In genomic region chr3:170914212-170914611, GRCh38 we compare ENCODE assay signal across 26 cellular contexts.
"Had no signal": no experiment of that assay in that cellular context is flagged by ENCODE, and none has a peak within 500 bp of the region (broad histone marks: within the 10 kb centered on the region; RNA-seq: fewer than 3 reads in every experiment).

No MANE protein-coding gene starts in this region.

- H3K27ac Mint-ChIP-seq: dendritic cell treated with granulocyte-macrophage colony-stimulating factor and Interleukin-4, amounts not matched to agents 40 ng/mL and 50 ng/mL, for 4 days; effector memory CD8-positive, alpha-beta T cell; endodermal cell; mesothelial cell of epicardium; naive B cell had no signal

- H3K9me3 ChIP-seq: colonic mucosa had no signal

- H3K4me1 Mint-ChIP-seq: mesothelial cell of epicardium had no signal

- H3K27me3 ChIP-seq: colonic mucosa, esophagus squamous epithelium, gastrocnemius medialis, heart right ventricle, left lung had no signal

- H3K4me1 ChIP-seq: colonic mucosa, gastrocnemius medialis, heart right ventricle, left lung, lower lobe of right lung had no signal

- H3K4me3 ChIP-seq: colonic mucosa, esophagus squamous epithelium, gastrocnemius medialis, heart right ventricle, left lung, lower lobe of right lung, mucosa of descending colon had no signal

- H3K36me3 ChIP-seq: colonic mucosa, esophagus squamous epithelium, gastrocnemius medialis, heart right ventricle, left lung, lower lobe of right lung had no signal

- DNase-seq: colonic mucosa; cortex of kidney; effector CD8-positive, alpha-beta T cell; effector memory CD8-positive, alpha-beta T cell; endodermal cell; erythroblast; esophagus squamous epithelium; foreskin melanocyte; gastrocnemius medialis; glutamatergic neuron; head of caudate nucleus; heart right ventricle; hippocampal formation; left cardiac atrium; left lung; lower lobe of right lung; mesenchymal stem cell; mucosa of descending colon; naive B cell had no signal

- H3K4me3 Mint-ChIP-seq: dendritic cell treated with granulocyte-macrophage colony-stimulating factor and Interleukin-4, amounts not matched to agents 40 ng/mL and 50 ng/mL, for 4 days; effector memory CD8-positive, alpha-beta T cell; endodermal cell; mesothelial cell of epicardium; naive B cell had no signal

- FAIRE-seq: endometrium, islet of Langerhans, keratinocyte had no signal

- ATAC-seq: effector memory CD8-positive, alpha-beta T cell; esophagus mucosa; gastrocnemius medialis; heart right ventricle; left cardiac atrium; left lung; lower lobe of right lung; mucosa of descending colon had no signal

- H3K27ac ChIP-seq: colonic mucosa, epithelial cell of prostate, esophagus squamous epithelium, gastrocnemius medialis, left lung, lower lobe of right lung had no signal
